8 cellular contexts compared by ENCODE assay signal in the genomic region with DNA sequence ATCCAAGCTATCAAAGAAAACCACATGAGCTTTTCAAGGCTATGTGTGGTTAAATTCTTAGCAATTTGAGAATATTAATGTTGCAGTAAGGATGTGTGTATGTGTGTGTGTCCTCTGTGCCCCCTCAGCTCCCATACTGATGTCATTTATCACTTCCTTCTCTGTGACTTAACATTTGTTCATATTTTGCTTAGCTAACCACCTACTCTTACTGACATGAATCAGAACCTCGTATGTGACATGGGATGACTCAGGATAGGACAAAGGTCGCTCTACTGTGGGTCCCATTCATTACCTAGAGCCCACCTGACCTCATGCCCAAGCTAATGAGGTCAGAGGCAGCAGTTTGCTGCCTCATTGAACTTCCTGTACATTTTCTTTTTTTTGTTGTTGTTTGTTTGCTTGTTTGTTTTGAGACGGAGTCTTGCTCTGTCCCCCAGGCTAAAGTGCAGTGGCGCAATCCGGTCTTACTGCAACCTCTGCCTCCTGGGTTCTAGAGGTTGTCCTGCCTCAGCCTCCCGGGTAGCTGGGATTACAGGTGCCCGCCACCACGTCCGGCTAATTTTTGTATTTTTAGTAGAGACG. TPM values are rescaled to one million over a fixed set of nuclear protein-coding genes. Genes with fewer than 3 reads are reported as not detected.
DNase-seq lines count a peak whose midpoint lies in the region; ATAC-seq and TF ChIP-seq lines count a peak whose summit lies in the region.

No MANE protein-coding gene starts in this region.

- no peak for TF ChIP-seq CTCF in Loucy (conservative IDR thresholded peaks at IDR 0.05; ENCODE audit: low read length)
- TF ChIP-seq CTCF in heart right ventricle (IDR thresholded peaks at IDR 0.05) = no peak
- no peak for TF ChIP-seq CTCF in vagina (IDR thresholded peaks at IDR 0.05)

- H3K27me3 ChIP-seq in Loucy (ENCODE audit: insufficient read depth, low read length, poor library complexity, severe bottlenecking) (no peaks in the 10 kb centered on the region), subcutaneous abdominal adipose tissue (ENCODE audit: control insufficient read depth in 5 of 5, insufficient read depth in 4 of 5, low read length in 5 of 5) (no peaks in the 10 kb centered on the region), heart right ventricle (no peaks in the 10 kb centered on the region), vagina (no peaks in the 10 kb centered on the region)

- H3K4me3 ChIP-seq in Loucy (ENCODE audit: low read length, poor library complexity, severe bottlenecking) (no peak overlapping the region), subcutaneous abdominal adipose tissue (ENCODE audit: low read depth in 1 of 5, low read length in 5 of 5) (no peak overlapping the region), heart right ventricle (no peak overlapping the region), vagina (no peak overlapping the region)

- no peak overlapping the region for H3K4me2 ChIP-seq in Loucy (ENCODE audit: low read depth, low read length, poor library complexity, severe bottlenecking)

- H3K36me3 ChIP-seq in Loucy (ENCODE audit: insufficient read depth, low read length) (no peaks in the 10 kb centered on the region), subcutaneous abdominal adipose tissue (ENCODE audit: control insufficient read depth in 5 of 5, insufficient read depth in 5 of 5, low read length in 5 of 5) (peaks cover 0 to 3% (median 0%) of the 10 kb centered on the region in 5 donors), heart right ventricle (no peaks in the 10 kb centered on the region), vagina (no peaks in the 10 kb centered on the region)

- DNase-seq in activated naive CD4-positive, alpha-beta T cell treated with anti-CD3 and anti-CD28 coated beads, Interleukin-2, amount 50 U/mL, for 72 hours (ENCODE audit: low spot score in 2 of 2) = no peak
- no peak for DNase-seq in activated naive CD4-positive, alpha-beta T cell (lab: John Stamatoyannopoulos, UW)
- peak; percentile 27 for DNase-seq in epithelial cell of prostate (ENCODE audit: low read depth, low spot score)
- DNase-seq in heart right ventricle = no peak
- DNase-seq in vagina (ENCODE audit: extremely low spot score in 2 of 2) = no peak

- H2AFZ ChIP-seq in Loucy (ENCODE audit: low read length) = peak overlapping the region; percentile 27; the same call in 1 of the 2 replicates

- H3F3A ChIP-seq in Loucy (ENCODE audit: low read depth) = no peaks in the 10 kb centered on the region

- no peak overlapping the region for H3K27ac Mint-ChIP-seq in activated naive CD4-positive, alpha-beta T cell treated with anti-CD3 and anti-CD28 coated beads, Interleukin-2, amount 50 U/mL, for 72 hours

- peak; percentile 63 to 79 for ATAC-seq in activated naive CD4-positive, alpha-beta T cell treated with anti-CD3 and anti-CD28 coated beads, Interleukin-2, amount 50 U/mL, for 72 hours
- ATAC-seq in HG02970 (IDR thresholded peaks at IDR 0.05; ENCODE audit: low FRiP score, unreplicated experiment) (no peak), heart right ventricle (no peak)

- H3K36me3 Mint-ChIP-seq in activated naive CD4-positive, alpha-beta T cell treated with anti-CD3 and anti-CD28 coated beads, Interleukin-2, amount 50 U/mL, for 72 hours = no peaks in the 10 kb centered on the region

- intact Hi-C loops in heart right ventricle (cut with DNase I) = loop anchor here (1.0 to 10.0 kb wide), 12 partner anchors 50 to 210 kb away; a partner anchor contains a TSS
- intact Hi-C loops in vagina (cut with DNase I) = loop anchor here (2.0 kb wide), 1 partner anchor 37 kb away; no protein-coding TSS in a partner anchor

- peak overlapping the region; percentile 38 for H3K27ac ChIP-seq in epithelial cell of prostate
- peak overlapping the region; percentile 30 for H3K27ac ChIP-seq in subcutaneous abdominal adipose tissue (ENCODE audit: low read depth, low read length)
- H3K27ac ChIP-seq in heart right ventricle = no peak overlapping the region
- H3K27ac ChIP-seq in vagina = no peak overlapping the region

- no peak overlapping the region for H3K9ac ChIP-seq in Loucy (ENCODE audit: low read depth, low read length, poor library complexity, severe bottlenecking)
- no peak overlapping the region for H3K9ac ChIP-seq in subcutaneous abdominal adipose tissue (ENCODE audit: low read length in 5 of 5)

- H3K4me1 ChIP-seq in Loucy (ENCODE audit: insufficient read depth, low read length, poor library complexity, severe bottlenecking) (peaks cover 4% of the 10 kb centered on the region), subcutaneous abdominal adipose tissue (ENCODE audit: control insufficient read depth in 5 of 5, insufficient read depth in 5 of 5, low read length in 5 of 5) (peaks cover 5 to 16% (median 12%) of the 10 kb centered on the region in 5 donors), heart right ventricle (peaks cover 0 to 33% (median 22%) of the 10 kb centered on the region in 9 donors), vagina (peaks cover 16% of the 10 kb centered on the region)

- no peaks in the 10 kb centered on the region for H3K9me2 ChIP-seq in Loucy (replicated peaks; ENCODE audit: low read depth, low read length)

- H3K9me3 ChIP-seq in Loucy (ENCODE audit: insufficient read depth, low read depth, low read length) = no peaks in the 10 kb centered on the region
- no peaks in the 10 kb centered on the region for H3K9me3 ChIP-seq in subcutaneous abdominal adipose tissue (ENCODE audit: control insufficient read depth in 5 of 5, low read length in 5 of 5)
- H3K9me3 ChIP-seq in heart right ventricle = no peaks in the 10 kb centered on the region
- no peaks in the 10 kb centered on the region for H3K9me3 ChIP-seq in vagina

- no peaks in the 10 kb centered on the region for H4K20me1 ChIP-seq in Loucy (ENCODE audit: insufficient read depth, low read length, poor library complexity, severe bottlenecking)

- no peaks in the 10 kb centered on the region for H3K9me3 Mint-ChIP-seq in activated naive CD4-positive, alpha-beta T cell treated with anti-CD3 and anti-CD28 coated beads, Interleukin-2, amount 50 U/mL, for 72 hours

- no peaks in the 10 kb centered on the region for H3K79me2 ChIP-seq in Loucy (ENCODE audit: insufficient read depth, low read length)

- no peak for TF ChIP-seq POLR2A in vagina (IDR thresholded peaks at IDR 0.05)

- WGBS in heart right ventricle, 2 donors = 53 to 66% methylated on average over 10 of the region's 10 CpGs

RNA-seq across cellular contexts. Expression of a gene that starts 36.3 kb away (rescaled TPM):
- not detected for total RNA-seq in activated naive CD4-positive, alpha-beta T cell treated with anti-CD3 and anti-CD28 coated beads, Interleukin-2, amount 50 U/mL, for 72 hours
- under 1 TPM in 7 of 10 donors, not detected in 3; 0.46 to 0.93 (median 0.61) TPM for total RNA-seq in heart right ventricle
- polyA plus RNA-seq in heart right ventricle = under 1 TPM; 0.07 to 0.51 TPM
- not detected for total RNA-seq in vagina

RNA-seq across cellular contexts. Expression of a gene that starts 51.9 kb away (rescaled TPM):
- 10 to 100 TPM; 30.8 to 39.5 TPM for total RNA-seq in activated naive CD4-positive, alpha-beta T cell treated with anti-CD3 and anti-CD28 coated beads, Interleukin-2, amount 50 U/mL, for 72 hours
- 10 to 100 TPM; 16.1 to 26.6 (median 20.5) TPM for total RNA-seq in heart right ventricle
- 10 to 100 TPM; 12.1 to 22.8 TPM for polyA plus RNA-seq in heart right ventricle
- total RNA-seq in vagina = 13.3 TPM

Comparison
In these comparisons a context has a peak if more than half of its experiments do, and no peak if none do; other contexts are left out.
1. ATAC-seq: peak in activated naive CD4-positive, alpha-beta T cell treated with anti-CD3 and anti-CD28 coated beads, Interleukin-2, amount 50 U/mL, for 72 hours (2 of 2); none in HG02970 (single experiment) and heart right ventricle (0 of 8).
2. H3K27ac ChIP-seq: peak in epithelial cell of prostate (single experiment) and subcutaneous abdominal adipose tissue (single experiment); none in heart right ventricle (0 of 10) and vagina (single experiment).